In the genomic region with DNA sequence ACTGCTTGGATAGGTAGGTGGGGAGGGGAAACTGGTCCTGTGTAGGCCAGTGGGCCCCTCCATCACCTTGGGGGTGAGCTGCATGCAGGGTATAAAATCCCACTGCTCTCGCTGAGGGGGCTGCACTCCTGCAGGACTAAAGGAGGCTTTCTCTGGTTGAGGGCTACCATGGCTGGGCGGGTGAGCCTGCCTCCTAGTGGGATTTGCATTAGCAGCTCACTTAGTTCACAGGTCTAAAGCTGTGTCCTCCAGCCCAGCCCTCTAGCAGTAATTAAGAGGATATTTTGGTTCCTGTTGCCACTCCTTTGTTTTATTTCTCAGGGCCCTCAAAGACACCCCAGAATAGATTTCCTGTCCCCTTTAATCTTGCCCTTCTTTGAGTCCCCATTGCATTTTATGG, we compare ENCODE assay signal across 12 cellular contexts. TPM values are rescaled to one million over a fixed set of nuclear protein-coding genes. Genes with fewer than 3 reads are reported as not detected.
DNase-seq lines count a peak whose midpoint lies in the region; FAIRE-seq lines count a peak whose summit lies in the region.
"Had no signal": no experiment of that assay in that cellular context is flagged by ENCODE, and none has a peak within 500 bp of the region (broad histone marks: within the 10 kb centered on the region; RNA-seq: fewer than 3 reads in every experiment).

No MANE protein-coding gene starts in this region.

- H3K27ac ChIP-seq in skeletal muscle tissue (ENCODE audit: low read depth, low read length): peak overlapping the region; percentile 75
- peak overlapping the region in 1 of 2 donors; percentile 16 for H3K27ac ChIP-seq in small intestine (ENCODE audit: low read depth in 1 of 2, low read length in 1 of 2)
- H3K27ac ChIP-seq: A549 had no signal

- no peak for FAIRE-seq in small intestine (lab: Jason Lieb, UNC)
- FAIRE-seq: A549 had no signal

- no peaks in the 10 kb centered on the region for H3K27me3 ChIP-seq in skeletal muscle tissue (ENCODE audit: control insufficient read depth in 3 of 3, insufficient read depth in 3 of 3, low read length in 3 of 3)
- H3K27me3 ChIP-seq in small intestine (ENCODE audit: control insufficient read depth in 2 of 2, insufficient read depth in 2 of 2, low read length in 2 of 2): no peaks in the 10 kb centered on the region

- intact Hi-C loops in dendritic cell treated with granulocyte-macrophage colony-stimulating factor and Interleukin-4, amounts not matched to agents 40 ng/mL and 50 ng/mL, for 4 days (cut with micrococcal nuclease): no loop called here

- H3K27ac Mint-ChIP-seq in T-helper 2 cell treated with Interferon-gamma antibody and Interleukin-4, amounts not matched to agents 5 μg/mL and 100 μg/mL, for 36 hours: peak overlapping the region; percentile 93
- peak overlapping the region; percentile 94 for H3K27ac Mint-ChIP-seq in dendritic cell treated with granulocyte-macrophage colony-stimulating factor and Interleukin-4, amounts not matched to agents 40 ng/mL and 50 ng/mL, for 4 days
- H3K27ac Mint-ChIP-seq: type B pancreatic cell had no signal

- peak overlapping the region in 1 of 3 donors; percentile 80 for H3K9ac ChIP-seq in skeletal muscle tissue (ENCODE audit: low read depth in 1 of 3, low read length in 3 of 3)

- H3K4me1 Mint-ChIP-seq in T-helper 2 cell treated with Interferon-gamma antibody and Interleukin-4, amounts not matched to agents 5 μg/mL and 100 μg/mL, for 36 hours (ENCODE audit: low read depth): peaks cover 39% of the 10 kb centered on the region
- peaks cover 72% of the 10 kb centered on the region for H3K4me1 Mint-ChIP-seq in dendritic cell treated with granulocyte-macrophage colony-stimulating factor and Interleukin-4, amounts not matched to agents 40 ng/mL and 50 ng/mL, for 4 days (ENCODE audit: low read depth)

- H3K36me3 ChIP-seq in skeletal muscle tissue (ENCODE audit: control insufficient read depth in 3 of 3, insufficient read depth in 3 of 3, low read length in 3 of 3): peaks cover 0 to 5% (median 0%) of the 10 kb centered on the region in 3 donors
- no peaks in the 10 kb centered on the region for H3K36me3 ChIP-seq in small intestine (ENCODE audit: control insufficient read depth in 2 of 2, insufficient read depth in 2 of 2, low read length in 2 of 2)

- H3K9me3 ChIP-seq in skeletal muscle tissue (ENCODE audit: control insufficient read depth in 3 of 3, low read length in 3 of 3) (no peaks in the 10 kb centered on the region), small intestine (ENCODE audit: control insufficient read depth, low read depth) (no peaks in the 10 kb centered on the region)
- H3K9me3 ChIP-seq: A549 had no signal

- peaks cover 30% of the 10 kb centered on the region for H3K36me3 Mint-ChIP-seq in T-helper 2 cell treated with Interferon-gamma antibody and Interleukin-4, amounts not matched to agents 5 μg/mL and 100 μg/mL, for 36 hours (ENCODE audit: low read depth)
- H3K36me3 Mint-ChIP-seq in dendritic cell treated with granulocyte-macrophage colony-stimulating factor and Interleukin-4, amounts not matched to agents 40 ng/mL and 50 ng/mL, for 4 days (ENCODE audit: low read depth): peaks cover 39% of the 10 kb centered on the region

- peaks cover 7% of the 10 kb centered on the region for H3K9me3 Mint-ChIP-seq in T-helper 2 cell treated with Interferon-gamma antibody and Interleukin-4, amounts not matched to agents 5 μg/mL and 100 μg/mL, for 36 hours
- H3K9me3 Mint-ChIP-seq in dendritic cell treated with granulocyte-macrophage colony-stimulating factor and Interleukin-4, amounts not matched to agents 40 ng/mL and 50 ng/mL, for 4 days: no peaks in the 10 kb centered on the region
- H3K9me3 Mint-ChIP-seq: type B pancreatic cell had no signal

- no peak for DNase-seq in T-helper 2 cell treated with Interferon-gamma antibody and Interleukin-4, amounts not matched to agents 5 μg/mL and 100 μg/mL, for 36 hours (ENCODE audit: low spot score)
- DNase-seq in T-helper 2 cell (no peak), NOMO-1 treated with dmso at 0.1 percent for 144 hours (lab: John Stamatoyannopoulos, UW; ENCODE audit: unreplicated experiment) (peak; percentile 19), dedifferentiated amniotic fluid mesenchymal stem cell (ENCODE audit: extremely low spot score) (no peak), small intestine (no peak)
- no peak for DNase-seq in NK-92 treated with Interleukin-12 subunit alpha and Interleukin-12 subunit beta, amount 100 ng/mL, for 24 hours (lab: John Stamatoyannopoulos, UW)
- DNase-seq: activated CD8-positive, alpha-beta memory T cell treated with anti-CD3 and anti-CD28 coated beads, Interleukin-2, amount 50 U/mL, for 4 hours; NCI-H2107 had no signal

- H3K4me1 ChIP-seq in skeletal muscle tissue (ENCODE audit: control insufficient read depth in 3 of 3, insufficient read depth in 3 of 3, low read length in 3 of 3): peaks cover 48 to 78% (median 54%) of the 10 kb centered on the region in 3 donors
- H3K4me1 ChIP-seq in small intestine (ENCODE audit: control insufficient read depth in 2 of 2, insufficient read depth in 1 of 2, low read depth in 1 of 2, low read length in 1 of 2): peaks cover 2 to 5% of the 10 kb centered on the region in 2 donors
- H3K4me1 ChIP-seq: A549 had no signal

- H3K4me3 ChIP-seq in skeletal muscle tissue (ENCODE audit: low read length in 3 of 3): no peak overlapping the region
- no peak overlapping the region for H3K4me3 ChIP-seq in small intestine (ENCODE audit: low read depth in 1 of 2, low read length in 2 of 2)
- H3K4me3 ChIP-seq: A549 had no signal

- peak overlapping the region; percentile 72 for H3K4me3 Mint-ChIP-seq in T-helper 2 cell treated with Interferon-gamma antibody and Interleukin-4, amounts not matched to agents 5 μg/mL and 100 μg/mL, for 36 hours
- peak overlapping the region; percentile 68 for H3K4me3 Mint-ChIP-seq in dendritic cell treated with granulocyte-macrophage colony-stimulating factor and Interleukin-4, amounts not matched to agents 40 ng/mL and 50 ng/mL, for 4 days
- H3K4me3 Mint-ChIP-seq: type B pancreatic cell had no signal

- no peaks in the 10 kb centered on the region for H3K27me3 Mint-ChIP-seq in T-helper 2 cell treated with Interferon-gamma antibody and Interleukin-4, amounts not matched to agents 5 μg/mL and 100 μg/mL, for 36 hours (ENCODE audit: low read depth)
- H3K27me3 Mint-ChIP-seq in dendritic cell treated with granulocyte-macrophage colony-stimulating factor and Interleukin-4, amounts not matched to agents 40 ng/mL and 50 ng/mL, for 4 days: no peaks in the 10 kb centered on the region
- H3K27me3 Mint-ChIP-seq: type B pancreatic cell had no signal

- WGBS in small intestine, 3 donors: 84 to 90% (median 86%) methylated on average over 2 of the region's 2 CpGs

RNA-seq across cellular contexts. Expression of a gene that starts 24.6 kb away (rescaled TPM):
- 8.9 TPM for total RNA-seq in skeletal muscle tissue
- 10 to 100 TPM; 12.1 to 27.6 (median 14.6) TPM for polyA plus RNA-seq in small intestine

RNA-seq across cellular contexts. Expression of a gene that starts 24.8 kb away (rescaled TPM):
- total RNA-seq in skeletal muscle tissue: 51.1 TPM
- 10 to 100 TPM; 50.3 to 59.9 (median 53.2) TPM for polyA plus RNA-seq in small intestine

RNA-seq across cellular contexts. Expression of a gene that starts 32.6 kb away (rescaled TPM):
- 185 TPM for total RNA-seq in skeletal muscle tissue
- 10 to 100 TPM; 44.5 to 84.5 (median 48.9) TPM for polyA plus RNA-seq in small intestine
